Comparison of ENCODE assay signal across 11 cellular contexts in genomic region chr16:10578474-10579316, GRCh38. TPM values are rescaled to one million over a fixed set of nuclear protein-coding genes. Genes with fewer than 3 reads are reported as not detected.
DNase-seq lines count a peak whose midpoint lies in the region; ATAC-seq and TF ChIP-seq lines count a peak whose summit lies in the region.
"Had no signal": no experiment of that assay in that cellular context is flagged by ENCODE, and none has a peak within 500 bp of the region (broad histone marks: within the 10 kb centered on the region; RNA-seq: fewer than 3 reads in every experiment).

No MANE protein-coding gene starts in this region.

- H3K4me3 ChIP-seq in H7 (ENCODE audit: insufficient read depth, low read depth, low read length) = no peak overlapping the region
- no peak overlapping the region for H3K4me3 ChIP-seq in body of pancreas
- H3K4me3 ChIP-seq in iPS-18c (ENCODE audit: insufficient read depth, low read depth, low read length) = peak overlapping the region; percentile 15; the same call in 1 of the 2 replicates
- peak overlapping the region; percentile 50 to 92 (median 75) for H3K4me3 ChIP-seq in skin epidermis

- ATAC-seq in body of pancreas (no peak), HG03432 (IDR thresholded peaks at IDR 0.05; ENCODE audit: unreplicated experiment) (no peak)

- 46 to 51% methylated on average over 10 to 20 of the region's 20 CpGs for WGBS in body of pancreas, 2 donors

- TF ChIP-seq CTCF in body of pancreas (IDR thresholded peaks at IDR 0.05) = peak in 1 of 7 experiments; percentile 6

- DNase-seq in H7 (peak; percentile 36), body of pancreas (peak in 3 of 4 donors; percentile 23 to 53 (median 47)), NCI-H82 (lab: John Stamatoyannopoulos, UW) (no peak), NCI-H1417 treated with DMSO at 0.1 percent for 48 hours (lab: John Stamatoyannopoulos, UW) (no peak), dedifferentiated amniotic fluid mesenchymal stem cell (ENCODE audit: extremely low spot score) (no peak)
- DNase-seq: activated B cell treated with CpG ODN at 0.5 μM for 24 hours, anterior cingulate cortex, NCI-H345 had no signal

- H3K27me3 ChIP-seq in H7 (ENCODE audit: control insufficient read depth, insufficient read depth, low read length) = peaks cover 6% of the 10 kb centered on the region; the same call in 1 of the 2 replicates
- H3K27me3 ChIP-seq in body of pancreas = no peaks in the 10 kb centered on the region

- peak overlapping the region in 3 of 4 donors; percentile 2 to 28 (median 3) for H3K27ac ChIP-seq in body of pancreas
- H3K27ac ChIP-seq in skin epidermis = peak overlapping the region in 19 of 21 experiments; percentile 6 to 97 (median 92)

- no peaks in the 10 kb centered on the region for H3K36me3 ChIP-seq in H7 (replicated peaks; ENCODE audit: control insufficient read depth, insufficient read depth, low read length)
- H3K36me3 ChIP-seq in body of pancreas (replicated peaks in 1 of 2; ENCODE audit: insufficient read depth in 1 of 2, low read depth in 2 of 2) = no peaks in the 10 kb centered on the region

- TF ChIP-seq POLR2A in body of pancreas (IDR thresholded peaks at IDR 0.05) = no peak

- intact Hi-C loops in body of pancreas (cut with DNase I) = no loop called here

- H3K9me3 ChIP-seq in body of pancreas (no peaks in the 10 kb centered on the region), iPS-18c (ENCODE audit: control insufficient read depth, insufficient read depth, low read length) (no peaks in the 10 kb centered on the region)

- H3K4me1 ChIP-seq in body of pancreas = peaks cover 40% of the 10 kb centered on the region

RNA-seq across cellular contexts. Expression of gene EMP2, which starts 1.7 kb away (rescaled TPM):
- 7.1 and 8.1 TPM in 2 replicates for total RNA-seq in H7 (2014; rRNA removed; shearing (Covaris generic))
- total RNA-seq in body of pancreas = 10 to 100 TPM in 1 of 2 donors, 1 to 10 TPM in 1; 8.6 to 17.9 TPM
- total RNA-seq: activated B cell treated with CpG ODN at 0.5 μM for 24 hours had no signal

Comparison
In these comparisons a context has a peak if more than half of its experiments do, and no peak if none do; other contexts are left out.
1. DNase-seq: peak in H7 (single experiment) and body of pancreas (3 of 4); none in NCI-H82 (single experiment), NCI-H1417 treated with DMSO at 0.1 percent for 48 hours (single experiment) and dedifferentiated amniotic fluid mesenchymal stem cell (single experiment).
2. H3K4me3 ChIP-seq: peak in iPS-18c (single experiment) and skin epidermis (7 of 7); none in H7 (single experiment) and body of pancreas (0 of 2).